ENCODE assay signal across 25 cellular contexts in the genomic region with DNA sequence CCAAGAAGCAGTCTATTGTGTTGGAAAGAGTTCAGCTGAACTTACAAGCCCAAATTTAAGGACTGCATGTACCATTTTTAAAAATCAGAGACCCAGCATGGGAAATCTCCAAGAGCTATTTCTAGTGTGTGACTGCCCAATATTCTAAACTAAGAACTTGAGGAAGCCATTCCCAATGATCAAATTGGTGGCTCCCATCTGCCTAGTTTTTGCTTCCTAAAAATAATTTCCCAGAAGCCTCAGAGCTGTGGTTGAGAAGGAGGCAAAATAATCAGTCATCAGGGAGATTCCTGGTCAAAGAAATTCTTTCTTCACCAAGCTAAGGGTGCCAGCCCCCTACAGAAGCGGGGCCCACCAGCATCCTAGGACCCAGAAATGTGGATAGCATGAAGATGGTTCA.
"Had no signal": no experiment of that assay in that cellular context is flagged by ENCODE, and none has a peak within 500 bp of the region (broad histone marks: within the 10 kb centered on the region; RNA-seq: fewer than 3 reads in every experiment).

No MANE protein-coding gene starts in this region.

- H3K36me3 ChIP-seq: lower lobe of right lung, right lobe of liver, stomach had no signal

- H3K4me1 ChIP-seq: lower lobe of right lung, parathyroid adenoma, right lobe of liver had no signal

- FAIRE-seq: small intestine had no signal

- H3K4me1 Mint-ChIP-seq: activated naive CD8-positive, alpha-beta T cell treated with anti-CD3 and anti-CD28 coated beads for 36 hours; natural killer cell; stimulated activated memory B cell treated with anti-CD40 and anti-IgM and Interleukin-4, amounts not matched to agents 10 μg/mL and 1 μg/mL and 100 μg/mL, for 72 hours had no signal

- H3K79me2 ChIP-seq: parathyroid adenoma had no signal

- H3K36me3 Mint-ChIP-seq: activated naive CD8-positive, alpha-beta T cell treated with anti-CD3 and anti-CD28 coated beads for 36 hours; mesothelial cell of epicardium; natural killer cell; stimulated activated memory B cell treated with anti-CD40 and anti-IgM and Interleukin-4, amounts not matched to agents 10 μg/mL and 1 μg/mL and 100 μg/mL, for 72 hours; type B pancreatic cell had no signal

- H3K9me3 Mint-ChIP-seq: activated naive CD8-positive, alpha-beta T cell treated with anti-CD3 and anti-CD28 coated beads for 36 hours; activated T-cell treated with anti-CD3 and anti-CD28 coated beads, Interleukin-2, amount 50 U/mL, for 24 hours; activated T-helper 2 cell treated with anti-CD3 and anti-CD28 coated beads, Interferon-gamma antibody, Interleukin-2, Interleukin-4, amounts not matched to agents 10 μg/mL and 5 μg/mL and 100 μg/mL, durations not matched to agents 14 hours and 24 hours and 36 hours; endodermal cell; natural killer cell; type B pancreatic cell had no signal

- DNase-seq: activated CD4-positive, alpha-beta T cell treated with anti-CD3 and anti-CD28 coated beads for 1 hour; activated CD4-positive, alpha-beta T cell treated with anti-CD3 and anti-CD28 coated beads, Interleukin-2, amount 50 U/mL, for 1 hour; activated CD8-positive, alpha-beta memory T cell treated with anti-CD3 and anti-CD28 coated beads for 24 hours; activated CD8-positive, alpha-beta memory T cell treated with anti-CD3 and anti-CD28 coated beads, Interleukin-2, amount 50 U/mL, for 4 hours; activated naive CD4-positive, alpha-beta T cell treated with Interleukin-2 at 50 U/mL for 16 hours; activated naive CD8-positive, alpha-beta T cell treated with anti-CD3 and anti-CD28 coated beads for 36 hours; activated T-cell treated with anti-CD3 and anti-CD28 coated beads, Interleukin-2, amount 50 U/mL, for 24 hours; amniotic stem cell; cerebellar nuclear complex; endodermal cell; lower lobe of right lung; natural killer cell; right lobe of liver; small intestine; stimulated activated CD4-positive, alpha-beta T cell treated with anti-CD3 and anti-CD28 coated beads, Interleukin-2, amount 100 ng/mL, for 24 hours; stomach; T-helper 9 cell; testis had no signal

- H3K27me3 Mint-ChIP-seq: type B pancreatic cell had no signal

- H3K27ac ChIP-seq: epithelial cell of prostate, lower lobe of right lung, parathyroid adenoma, right lobe of liver, testis had no signal

- H3K27ac Mint-ChIP-seq: activated naive CD8-positive, alpha-beta T cell treated with anti-CD3 and anti-CD28 coated beads for 36 hours; activated T-cell treated with anti-CD3 and anti-CD28 coated beads, Interleukin-2, amount 50 U/mL, for 24 hours; activated T-helper 2 cell treated with anti-CD3 and anti-CD28 coated beads, Interferon-gamma antibody, Interleukin-2, Interleukin-4, amounts not matched to agents 10 μg/mL and 5 μg/mL and 100 μg/mL, durations not matched to agents 14 hours and 24 hours and 36 hours; endodermal cell; mesothelial cell of epicardium; natural killer cell; stimulated activated memory B cell treated with anti-CD40 and anti-IgM and Interleukin-4, amounts not matched to agents 10 μg/mL and 1 μg/mL and 100 μg/mL, for 72 hours; type B pancreatic cell had no signal

- H3K9me3 ChIP-seq: lower lobe of right lung, right lobe of liver, stomach, testis had no signal

- H3K9ac ChIP-seq: parathyroid adenoma had no signal

- ATAC-seq: natural killer cell; right lobe of liver; stimulated activated memory B cell treated with anti-CD40 and anti-IgM and Interleukin-4, amounts not matched to agents 10 μg/mL and 1 μg/mL and 100 μg/mL, for 72 hours had no signal

- H2AFZ ChIP-seq: parathyroid adenoma had no signal

- H3K4me3 Mint-ChIP-seq: activated naive CD8-positive, alpha-beta T cell treated with anti-CD3 and anti-CD28 coated beads for 36 hours; activated T-cell treated with anti-CD3 and anti-CD28 coated beads, Interleukin-2, amount 50 U/mL, for 24 hours; endodermal cell; mesothelial cell of epicardium; natural killer cell; stimulated activated memory B cell treated with anti-CD40 and anti-IgM and Interleukin-4, amounts not matched to agents 10 μg/mL and 1 μg/mL and 100 μg/mL, for 72 hours; type B pancreatic cell had no signal

- H3K27me3 ChIP-seq: right lobe of liver, testis had no signal

- H3K4me3 ChIP-seq: coronary artery, lower lobe of right lung, right lobe of liver, stomach, testis had no signal
